ENCODE assay signal across 23 cellular contexts in the genomic region with DNA sequence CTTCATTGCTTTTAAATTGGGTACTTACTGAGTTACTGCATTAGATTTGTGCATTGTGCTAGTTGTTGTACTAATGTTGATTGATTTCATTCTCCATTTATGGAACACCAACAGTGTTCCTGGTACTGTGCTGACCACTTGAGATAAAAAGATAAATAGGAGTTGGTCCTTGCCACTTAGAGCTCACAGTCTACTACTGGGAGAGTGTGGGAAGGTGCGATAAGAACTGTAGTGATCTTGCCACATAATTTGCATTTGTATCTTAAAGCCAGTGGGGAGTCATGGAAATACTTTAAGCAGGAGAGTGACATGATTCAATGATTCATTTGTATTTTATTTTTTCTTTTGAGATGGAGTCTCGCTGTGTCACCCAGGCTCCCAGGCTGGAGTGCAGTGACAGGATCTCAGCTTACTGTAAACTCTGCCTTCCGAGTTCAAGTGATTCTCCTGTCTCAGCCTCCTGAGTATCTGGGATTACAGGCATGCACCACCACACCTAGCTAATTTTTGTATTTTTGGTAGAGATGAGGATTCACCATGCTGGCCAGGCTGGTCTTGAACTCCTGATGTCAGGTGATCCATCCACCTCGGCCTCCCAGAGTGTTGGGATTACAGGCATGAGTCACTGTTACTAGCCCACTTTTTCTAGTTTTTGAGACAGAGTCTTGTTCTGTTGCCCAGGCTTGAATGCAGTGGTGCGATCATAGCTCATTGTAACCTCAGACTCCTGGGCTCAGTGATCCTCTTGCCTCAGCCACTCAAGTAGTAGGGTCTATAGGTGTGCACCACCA. TPM values are rescaled to one million over a fixed set of nuclear protein-coding genes. Genes with fewer than 3 reads are reported as not detected.
A peak's percentile ranks its signal among the peaks of the same experiment; 100 is the strongest.
DNase-seq lines count a peak whose midpoint lies in the region; ATAC-seq lines count a peak whose summit lies in the region.
"Had no signal": no experiment of that assay in that cellular context is flagged by ENCODE, and none has a peak within 500 bp of the region (broad histone marks: within the 10 kb centered on the region; RNA-seq: fewer than 3 reads in every experiment).

No MANE protein-coding gene starts in this region.

- H3K36me3 Mint-ChIP-seq in activated naive CD4-positive, alpha-beta T cell treated with anti-CD3 and anti-CD28 coated beads, Interleukin-2, amount 50 U/mL, for 24 hours, result peaks cover 6% of the 10 kb centered on the region
- peaks cover 16% of the 10 kb centered on the region for H3K36me3 Mint-ChIP-seq in activated naive CD8-positive, alpha-beta T cell
- peaks cover 14% of the 10 kb centered on the region for H3K36me3 Mint-ChIP-seq in stimulated activated naive CD8-positive, alpha-beta T cell treated with anti-CD3 and anti-CD28 coated beads, Interleukin-15, Interleukin-2, amounts not matched to agents 100 ng/mL and 50 ng/mL, for 24 hours (ENCODE audit: low read depth)
- H3K36me3 Mint-ChIP-seq: natural killer cell had no signal

- no peak for ATAC-seq in GM19328 (IDR thresholded peaks at IDR 0.05; ENCODE audit: unreplicated experiment)
- no peak for ATAC-seq in HG02678 (IDR thresholded peaks at IDR 0.05; ENCODE audit: unreplicated experiment)
- ATAC-seq: heart left ventricle, left colon, natural killer cell, pancreas, right cardiac atrium had no signal

- peak overlapping the region; percentile 30 for H3K27ac Mint-ChIP-seq in activated naive CD4-positive, alpha-beta T cell treated with anti-CD3 and anti-CD28 coated beads, Interleukin-2, amount 50 U/mL, for 24 hours
- H3K27ac Mint-ChIP-seq in activated naive CD8-positive, alpha-beta T cell, result peak overlapping the region; percentile 46
- H3K27ac Mint-ChIP-seq in stimulated activated naive CD8-positive, alpha-beta T cell treated with anti-CD3 and anti-CD28 coated beads, Interleukin-15, Interleukin-2, amounts not matched to agents 100 ng/mL and 50 ng/mL, for 24 hours, result peak overlapping the region; percentile 77
- H3K27ac Mint-ChIP-seq: CD4-positive, alpha-beta T cell; IgD-negative memory B cell; mesothelial cell of epicardium; natural killer cell; T-helper 2 cell treated with Interferon-gamma antibody and Interleukin-4, amounts not matched to agents 5 μg/mL and 100 μg/mL, for 36 hours had no signal

- no peaks in the 10 kb centered on the region for H3K4me1 ChIP-seq in HAP-1
- H3K4me1 ChIP-seq: breast epithelium, heart left ventricle, pancreas had no signal

- H3K4me3 ChIP-seq in HAP-1, result no peak overlapping the region
- H3K4me3 ChIP-seq: breast epithelium, heart left ventricle, pancreas, SK-N-MC had no signal

- H3K27me3 ChIP-seq in HAP-1 (ENCODE audit: low read depth), result no peaks in the 10 kb centered on the region
- H3K27me3 ChIP-seq: breast epithelium, heart left ventricle, pancreas had no signal

- H3K36me3 ChIP-seq in HAP-1 (replicated peaks), result peaks cover 21% of the 10 kb centered on the region
- H3K36me3 ChIP-seq: breast epithelium, pancreas had no signal

- DNase-seq in activated naive CD4-positive, alpha-beta T cell treated with anti-CD3 and anti-CD28 coated beads, Interleukin-2, amount 50 U/mL, for 16 hours, result no peak
- peak; percentile 44 for DNase-seq in M059J (ENCODE audit: low read depth)
- no peak for DNase-seq in HAP-1 (ENCODE audit: low spot score in 2 of 2)
- DNase-seq: activated CD4-positive, alpha-beta T cell treated with anti-CD3 and anti-CD28 coated beads for 4 hours; CD4-positive, alpha-beta T cell; heart left ventricle; left colon; MM.1S; natural killer cell; NCI-H1694; NCI-H446; pancreas; right cardiac atrium had no signal

- in situ Hi-C loops in HAP-1 (cut with MboI; ENCODE audit: low sequenced_read_pairs), result no loop called here

- no peaks in the 10 kb centered on the region for H3K27me3 Mint-ChIP-seq in activated naive CD4-positive, alpha-beta T cell treated with anti-CD3 and anti-CD28 coated beads, Interleukin-2, amount 50 U/mL, for 24 hours
- no peaks in the 10 kb centered on the region for H3K27me3 Mint-ChIP-seq in activated naive CD8-positive, alpha-beta T cell
- no peaks in the 10 kb centered on the region for H3K27me3 Mint-ChIP-seq in stimulated activated naive CD8-positive, alpha-beta T cell treated with anti-CD3 and anti-CD28 coated beads, Interleukin-15, Interleukin-2, amounts not matched to agents 100 ng/mL and 50 ng/mL, for 24 hours
- H3K27me3 Mint-ChIP-seq: CD4-positive, alpha-beta T cell; IgD-negative memory B cell had no signal

- no peak overlapping the region for H3K4me3 Mint-ChIP-seq in activated naive CD4-positive, alpha-beta T cell treated with anti-CD3 and anti-CD28 coated beads, Interleukin-2, amount 50 U/mL, for 24 hours
- H3K4me3 Mint-ChIP-seq in activated naive CD8-positive, alpha-beta T cell, result no peak overlapping the region
- H3K4me3 Mint-ChIP-seq in stimulated activated naive CD8-positive, alpha-beta T cell treated with anti-CD3 and anti-CD28 coated beads, Interleukin-15, Interleukin-2, amounts not matched to agents 100 ng/mL and 50 ng/mL, for 24 hours, result no peak overlapping the region
- H3K4me3 Mint-ChIP-seq: CD4-positive, alpha-beta T cell; IgD-negative memory B cell; mesothelial cell of epicardium; natural killer cell; T-helper 2 cell treated with Interferon-gamma antibody and Interleukin-4, amounts not matched to agents 5 μg/mL and 100 μg/mL, for 36 hours had no signal

- peaks cover 6% of the 10 kb centered on the region for H3K4me1 Mint-ChIP-seq in activated naive CD4-positive, alpha-beta T cell treated with anti-CD3 and anti-CD28 coated beads, Interleukin-2, amount 50 U/mL, for 24 hours
- H3K4me1 Mint-ChIP-seq in activated naive CD8-positive, alpha-beta T cell (ENCODE audit: low read depth), result peaks cover 9% of the 10 kb centered on the region
- H3K4me1 Mint-ChIP-seq in stimulated activated naive CD8-positive, alpha-beta T cell treated with anti-CD3 and anti-CD28 coated beads, Interleukin-15, Interleukin-2, amounts not matched to agents 100 ng/mL and 50 ng/mL, for 24 hours (ENCODE audit: low read depth), result peaks cover 18% of the 10 kb centered on the region
- H3K4me1 Mint-ChIP-seq: mesothelial cell of epicardium, natural killer cell had no signal

- no peaks in the 10 kb centered on the region for H3K9me3 ChIP-seq in HAP-1
- H3K9me3 ChIP-seq: breast epithelium, heart left ventricle, pancreas had no signal

- H3K9me3 Mint-ChIP-seq in activated naive CD4-positive, alpha-beta T cell treated with anti-CD3 and anti-CD28 coated beads, Interleukin-2, amount 50 U/mL, for 24 hours, result no peaks in the 10 kb centered on the region
- no peaks in the 10 kb centered on the region for H3K9me3 Mint-ChIP-seq in activated naive CD8-positive, alpha-beta T cell (ENCODE audit: low read depth)
- H3K9me3 Mint-ChIP-seq in stimulated activated naive CD8-positive, alpha-beta T cell treated with anti-CD3 and anti-CD28 coated beads, Interleukin-15, Interleukin-2, amounts not matched to agents 100 ng/mL and 50 ng/mL, for 24 hours, result no peaks in the 10 kb centered on the region
- H3K9me3 Mint-ChIP-seq: CD4-positive, alpha-beta T cell; IgD-negative memory B cell; mesothelial cell of epicardium; natural killer cell; T-helper 2 cell treated with Interferon-gamma antibody and Interleukin-4, amounts not matched to agents 5 μg/mL and 100 μg/mL, for 36 hours had no signal

RNA-seq across cellular contexts. Expression of gene TMEM248, which starts 51.2 kb away (rescaled TPM):
- 158 and 193 TPM in 2 replicates for total RNA-seq in M059J (2014; rRNA removed; shearing (Covaris generic))
